ENCODE assay signal across 18 cellular contexts in genomic region chr3:148173836-148174235, GRCh38.
DNase-seq lines count a peak whose midpoint lies in the region; ATAC-seq, FAIRE-seq and TF ChIP-seq lines count a peak whose summit lies in the region.
"Had no signal": no experiment of that assay in that cellular context is flagged by ENCODE, and none has a peak within 500 bp of the region (broad histone marks: within the 10 kb centered on the region; RNA-seq: fewer than 3 reads in every experiment).

No MANE protein-coding gene starts in this region.

- RAD21 ChIA-PET in GM12878 (lab: Charles Lee; ENCODE audit: unreplicated experiment), result interaction anchor here (1.0 kb wide), 1 partner anchor 146 kb away, joined by 3 read pairs; no protein-coding TSS in a partner anchor

- DNase-seq in GM12878 (ENCODE audit: low read depth, low spot score) (peak; percentile 13), neural progenitor cell (ENCODE audit: low spot score) (no peak), mesenteric fat pad (ENCODE audit: low spot score) (no peak), left colon (no peak)
- no peak for DNase-seq in activated CD4-positive, alpha-beta T cell treated with anti-CD3 and anti-CD28 coated beads, Interleukin-2, amount 50 U/mL, for 4 hours
- DNase-seq: activated CD4-positive, alpha-beta T cell treated with anti-CD3 and anti-CD28 coated beads for 36 hours; effector memory CD8-positive, alpha-beta T cell; NCI-H2107; NCI-H774; T-helper 9 cell; uterus had no signal

- intact Hi-C loops in GM12878 (cut with micrococcal nuclease; ENCODE audit: unreplicated experiment), result no loop called here
- intact Hi-C loops in left colon (cut with DNase I, micrococcal nuclease), result no loop called here

- no peak overlapping the region for H3K4me3 ChIP-seq in GM12878
- H3K4me3 ChIP-seq in neural progenitor cell, result no peak overlapping the region
- H3K4me3 ChIP-seq: gastroesophageal sphincter, uterus had no signal

- TF ChIP-seq CTCF in GM12878 (IDR thresholded peaks at IDR 0.05 in 2 of 3, conservative IDR thresholded peaks at IDR 0.05 in 1 of 3; ENCODE audit: control insufficient read depth in 2 of 3, extremely low read depth in 1 of 3, insufficient read depth in 1 of 3, low read depth in 3 of 3, low read length in 3 of 3) (no peak), neural progenitor cell (IDR thresholded peaks at IDR 0.05) (no peak)

- SMC1A ChIA-PET in GM12878 (lab: Charles Lee; ENCODE audit: uncharacterized antibody, unreplicated experiment), result interaction anchor here (0.5 to 1.9 kb wide), 5 partner anchors 11 to 836 kb away, joined by 3 to 9 read pairs (median 3); no protein-coding TSS in a partner anchor

- no peaks in the 10 kb centered on the region for H3K79me2 ChIP-seq in GM12878 (ENCODE audit: control insufficient read depth, insufficient read depth, low read length)
- H3K79me2 ChIP-seq in neural progenitor cell (ENCODE audit: low read depth), result no peaks in the 10 kb centered on the region

- H3K27ac Mint-ChIP-seq in neural progenitor cell, result no peak overlapping the region
- H3K27ac Mint-ChIP-seq: activated CD4-positive, alpha-beta T cell treated with anti-CD3 and anti-CD28 coated beads for 36 hours; activated naive CD4-positive, alpha-beta T cell treated with anti-CD3 and anti-CD28 coated beads, Interleukin-2, amount 50 U/mL, for 24 hours; effector memory CD8-positive, alpha-beta T cell; stimulated activated effector memory CD8-positive, alpha-beta T cell treated with anti-CD3 and anti-CD28 coated beads, Interleukin-12 subunit alpha, Interleukin-12 subunit beta, amount 100 ng/mL, for 72 hours had no signal

- 3% methylated on average over 4 of the region's 4 CpGs for WGBS in GM12878 (ENCODE audit: insufficient coverage, insufficient replicate concordance, low lambda C conversion rate, missing lambda C conversion rate)

- no peak for FAIRE-seq in GM12878 (lab: Jason Lieb, UNC)

- in situ Hi-C loops in GM12878 (cut with MboI), result no loop called here

- H3K4me2 ChIP-seq in GM12878 (ENCODE audit: control insufficient read depth, insufficient read depth) (no peak overlapping the region), neural progenitor cell (no peak overlapping the region)

- peaks cover 1% of the 10 kb centered on the region for H3K36me3 Mint-ChIP-seq in neural progenitor cell
- H3K36me3 Mint-ChIP-seq: activated naive CD4-positive, alpha-beta T cell treated with anti-CD3 and anti-CD28 coated beads, Interleukin-2, amount 50 U/mL, for 24 hours; stimulated activated effector memory CD8-positive, alpha-beta T cell treated with anti-CD3 and anti-CD28 coated beads, Interleukin-12 subunit alpha, Interleukin-12 subunit beta, amount 100 ng/mL, for 72 hours had no signal

- no peak overlapping the region for H3K4me3 Mint-ChIP-seq in neural progenitor cell
- H3K4me3 Mint-ChIP-seq: activated CD4-positive, alpha-beta T cell treated with anti-CD3 and anti-CD28 coated beads for 36 hours; activated naive CD4-positive, alpha-beta T cell treated with anti-CD3 and anti-CD28 coated beads, Interleukin-2, amount 50 U/mL, for 24 hours; effector memory CD8-positive, alpha-beta T cell; stimulated activated effector memory CD8-positive, alpha-beta T cell treated with anti-CD3 and anti-CD28 coated beads, Interleukin-12 subunit alpha, Interleukin-12 subunit beta, amount 100 ng/mL, for 72 hours had no signal

- no peaks in the 10 kb centered on the region for H4K20me1 ChIP-seq in GM12878 (ENCODE audit: control insufficient read depth, insufficient read depth)
- H4K20me1 ChIP-seq in neural progenitor cell (ENCODE audit: low read depth), result no peaks in the 10 kb centered on the region

- no peaks in the 10 kb centered on the region for H3K9me3 Mint-ChIP-seq in neural progenitor cell
- H3K9me3 Mint-ChIP-seq: activated naive CD4-positive, alpha-beta T cell treated with anti-CD3 and anti-CD28 coated beads, Interleukin-2, amount 50 U/mL, for 24 hours had no signal

- H3K27me3 ChIP-seq in GM12878 (replicated peaks in 1 of 2; ENCODE audit: control insufficient read depth in 2 of 2, insufficient read depth in 2 of 2, low read length in 1 of 2), result no peaks in the 10 kb centered on the region
- no peaks in the 10 kb centered on the region for H3K27me3 ChIP-seq in neural progenitor cell
- H3K27me3 ChIP-seq: gastroesophageal sphincter, neutrophil, uterus had no signal

- no peak for TF ChIP-seq EP300 in GM12878 (IDR thresholded peaks at IDR 0.05; ENCODE audit: borderline replicate concordance in 1 of 2, control insufficient read depth in 1 of 2, low read depth in 2 of 2, low read length in 2 of 2)

- H3F3A ChIP-seq in neural progenitor cell (ENCODE audit: low read depth), result no peaks in the 10 kb centered on the region

- H2AFZ ChIP-seq in GM12878 (ENCODE audit: control insufficient read depth, low read depth, low read length), result no peak overlapping the region
- peak overlapping the region; percentile 23 for H2AFZ ChIP-seq in neural progenitor cell (replicated peaks)

- no peak for TF ChIP-seq RAD21 in GM12878 (IDR thresholded peaks at IDR 0.05; ENCODE audit: insufficient read depth, low read depth, low read length)

- H3K9me3 ChIP-seq in GM12878 (replicated peaks; ENCODE audit: control insufficient read depth, insufficient read depth, low read length) (no peaks in the 10 kb centered on the region), neural progenitor cell (ENCODE audit: low read depth) (no peaks in the 10 kb centered on the region)
- H3K9me3 ChIP-seq: gastroesophageal sphincter, neutrophil, uterus had no signal

- CTCF ChIA-PET in GM12878 (lab: Yijun Ruan, JAX), result interaction anchor here (1.2 to 2.9 kb wide), 2 partner anchors 11 to 28 kb away, joined by 3 to 9 read pairs; no protein-coding TSS in a partner anchor

- ATAC-seq in GM18517 (IDR thresholded peaks at IDR 0.05; ENCODE audit: unreplicated experiment), result peak; percentile 67
- peak; percentile 57 for ATAC-seq in HG02884 (IDR thresholded peaks at IDR 0.05; ENCODE audit: unreplicated experiment)
- peak; percentile 82 for ATAC-seq in GM12878
- ATAC-seq in left colon, result no peak
- ATAC-seq in GM18519 (IDR thresholded peaks at IDR 0.05; ENCODE audit: low FRiP score, unreplicated experiment), result no peak
- ATAC-seq: activated CD4-positive, alpha-beta T cell treated with anti-CD3 and anti-CD28 coated beads for 36 hours; effector memory CD8-positive, alpha-beta T cell; gastroesophageal sphincter; stimulated activated effector memory CD8-positive, alpha-beta T cell treated with anti-CD3 and anti-CD28 coated beads, Interleukin-12 subunit alpha, Interleukin-12 subunit beta, amount 100 ng/mL, for 72 hours had no signal

- H3K4me1 Mint-ChIP-seq in neural progenitor cell, result peaks cover 8% of the 10 kb centered on the region
- H3K4me1 Mint-ChIP-seq: activated CD4-positive, alpha-beta T cell treated with anti-CD3 and anti-CD28 coated beads for 36 hours; activated naive CD4-positive, alpha-beta T cell treated with anti-CD3 and anti-CD28 coated beads, Interleukin-2, amount 50 U/mL, for 24 hours; stimulated activated effector memory CD8-positive, alpha-beta T cell treated with anti-CD3 and anti-CD28 coated beads, Interleukin-12 subunit alpha, Interleukin-12 subunit beta, amount 100 ng/mL, for 72 hours had no signal

- H3K4me1 ChIP-seq in GM12878 (ENCODE audit: control insufficient read depth, insufficient read depth, low read length), result no peaks in the 10 kb centered on the region
- no peaks in the 10 kb centered on the region for H3K4me1 ChIP-seq in neural progenitor cell
- H3K4me1 ChIP-seq: gastroesophageal sphincter, uterus had no signal

- H3K27ac ChIP-seq in GM12878 (ENCODE audit: control insufficient read depth, insufficient read depth) (no peak overlapping the region), neural progenitor cell (no peak overlapping the region)
- H3K27ac ChIP-seq: gastroesophageal sphincter, neutrophil, uterus had no signal

- H3K36me3 ChIP-seq in GM12878 (ENCODE audit: control insufficient read depth in 2 of 2, insufficient read depth in 2 of 2, low read length in 1 of 2) (no peaks in the 10 kb centered on the region), neural progenitor cell (no peaks in the 10 kb centered on the region)
- H3K36me3 ChIP-seq: gastroesophageal sphincter, neutrophil, uterus had no signal

- BruUV-seq in GM12878 (replicated peaks; lab: Mats Ljungman, UMichigan), result no TSS peak

- no peak for TF ChIP-seq POLR2A in GM12878 (IDR thresholded peaks at IDR 0.05; ENCODE audit: low read depth, low read length)

- no peaks in the 10 kb centered on the region for H3K27me3 Mint-ChIP-seq in neural progenitor cell (ENCODE audit: insufficient read depth, low read depth)
- H3K27me3 Mint-ChIP-seq: activated CD4-positive, alpha-beta T cell treated with anti-CD3 and anti-CD28 coated beads for 36 hours; activated naive CD4-positive, alpha-beta T cell treated with anti-CD3 and anti-CD28 coated beads, Interleukin-2, amount 50 U/mL, for 24 hours; effector memory CD8-positive, alpha-beta T cell had no signal

- POLR2A ChIA-PET in GM12878 (lab: Charles Lee), result no interaction called here

- H3K9ac ChIP-seq in GM12878 (ENCODE audit: control insufficient read depth, insufficient read depth, low read length) (no peak overlapping the region), neural progenitor cell (no peak overlapping the region)

TF ChIP-seq in GM12878, 131 proteins besides CTCF, POLR2A, EP300 and RAD21:
- no peak for TF ChIP-seq RB1 (IDR thresholded peaks at IDR 0.05; ENCODE audit: borderline replicate concordance)
- no peak for TF ChIP-seq GATAD2B (conservative IDR thresholded peaks at IDR 0.05; ENCODE audit: low read depth)
- TF ChIP-seq NR2C1 (IDR thresholded peaks at IDR 0.05), result peak; percentile 38; the same call in 1 of the 2 replicates
- no peak for TF ChIP-seq HDAC6 (IDR thresholded peaks at IDR 0.05; ENCODE audit: unreplicated experiment)
- TF ChIP-seq NR2F1 (conservative IDR thresholded peaks at IDR 0.05), result peak; percentile 78

Comparison
In these comparisons a context has a peak if more than half of its experiments do, and no peak if none do; other contexts are left out.
1. ATAC-seq: peak in GM18517 (single experiment), HG02884 (single experiment) and GM12878 (single experiment); none in left colon (single experiment) and GM18519 (single experiment).